ENCODE assay signal across 9 cellular contexts in genomic region chr20:3686867-3687321, GRCh38. TPM values are rescaled to one million over a fixed set of nuclear protein-coding genes. Genes with fewer than 3 reads are reported as not detected.
DNase-seq lines count a peak whose midpoint lies in the region; ATAC-seq and TF ChIP-seq lines count a peak whose summit lies in the region.
"Had no signal": no experiment of that assay in that cellular context is flagged by ENCODE, and none has a peak within 500 bp of the region (broad histone marks: within the 10 kb centered on the region; RNA-seq: fewer than 3 reads in every experiment).

No MANE protein-coding gene starts in this region.

- no peaks in the 10 kb centered on the region for H3K9me3 Mint-ChIP-seq in MCF 10A (ENCODE audit: unreplicated experiment)

- TF ChIP-seq CTCF in MCF 10A (IDR thresholded peaks at IDR 0.05; ENCODE audit: unreplicated experiment): no peak

- CTCF ChIA-PET in MCF 10A (lab: Yijun Ruan, JAX): interaction anchor here (0.5 to 6.5 kb wide), 11 partner anchors 10 to 126 kb away, joined by 3 to 51 read pairs (median 4); no protein-coding TSS in a partner anchor

- no peaks in the 10 kb centered on the region for H3K27me3 Mint-ChIP-seq in MCF 10A (ENCODE audit: insufficient read depth, unreplicated experiment)

- ATAC-seq in GM18868 (IDR thresholded peaks at IDR 0.05; ENCODE audit: unreplicated experiment): no peak
- ATAC-seq in HG02970 (IDR thresholded peaks at IDR 0.05; ENCODE audit: low FRiP score, unreplicated experiment): no peak
- no peak for ATAC-seq in HG03108 (IDR thresholded peaks at IDR 0.05; ENCODE audit: unreplicated experiment)

- POLR2A ChIA-PET in MCF 10A (lab: Yijun Ruan, JAX): interaction anchor here (0.6 to 1.8 kb wide), 11 partner anchors 10 to 158 kb away, joined by 3 to 6 read pairs (median 3); no protein-coding TSS in a partner anchor

- H3K4me1 Mint-ChIP-seq in MCF 10A (ENCODE audit: insufficient read depth, unreplicated experiment): peaks cover 16% of the 10 kb centered on the region

- no peak overlapping the region for H3K4me3 Mint-ChIP-seq in MCF 10A (ENCODE audit: unreplicated experiment)

- H3K36me3 Mint-ChIP-seq in MCF 10A (ENCODE audit: insufficient read depth, unreplicated experiment): no peaks in the 10 kb centered on the region

- intact Hi-C loops in MCF 10A (cut with micrococcal nuclease): no loop called here

- DNase-seq in HT1080 (ENCODE audit: low read depth) (peak; percentile 51), MCF 10A (ENCODE audit: unreplicated experiment) (peak; percentile 94), kidney glomerular epithelial cell (lab: John Stamatoyannopoulos, UW) (peak; percentile 76), superior temporal gyrus (ENCODE audit: extremely low spot score) (peak; percentile 70), SHP77 (lab: John Stamatoyannopoulos, UW) (no peak)
- DNase-seq: NCI-H2081 had no signal

- no TSS peak for BruUV-seq in MCF 10A (replicated peaks; lab: Mats Ljungman, UMichigan)

- H3K27ac Mint-ChIP-seq in MCF 10A (ENCODE audit: low read depth, unreplicated experiment): no peak overlapping the region

RNA-seq across cellular contexts. Expression of gene ADAM33, which starts 5.1 kb away (rescaled TPM):
- not detected in 2 replicates for total RNA-seq in HT1080 (2014; rRNA removed; shearing (Covaris generic))
- polyA plus RNA-seq in HT1080 (2015; cell fraction: cytosol; rRNA removed): not detected in 2 replicates
- polyA plus RNA-seq in HT1080 (2015; cell fraction: nucleus; rRNA removed): 0.08 and 0.15 TPM in 2 replicates
- total RNA-seq in MCF 10A (2022): not detected in 2 replicates

RNA-seq across cellular contexts. Expression of gene GFRA4, which starts 23.7 kb away (rescaled TPM):
- not detected in 2 replicates for total RNA-seq in HT1080 (2014; rRNA removed; shearing (Covaris generic))
- polyA plus RNA-seq in HT1080 (2015; cell fraction: cytosol; rRNA removed): not detected in 2 replicates
- polyA plus RNA-seq in HT1080 (2015; cell fraction: nucleus; rRNA removed): not detected in 2 replicates
- not detected in 2 replicates for total RNA-seq in MCF 10A (2022)

RNA-seq across cellular contexts. Expression of gene SIGLEC1, which starts 25.5 kb away (rescaled TPM):
- not detected in 2 replicates for total RNA-seq in HT1080 (2014; rRNA removed; shearing (Covaris generic))
- not detected in 2 replicates for polyA plus RNA-seq in HT1080 (2015; cell fraction: cytosol; rRNA removed)
- polyA plus RNA-seq in HT1080 (2015; cell fraction: nucleus; rRNA removed): not detected in 2 replicates
- not detected in 2 replicates for total RNA-seq in MCF 10A (2022)

RNA-seq across cellular contexts. Expression of gene HSPA12B, which starts 45.6 kb away (rescaled TPM):
- total RNA-seq in HT1080 (2014; rRNA removed; shearing (Covaris generic)): not detected in 2 replicates
- not detected in 2 replicates for polyA plus RNA-seq in HT1080 (2015; cell fraction: cytosol; rRNA removed)
- not detected in 2 replicates for polyA plus RNA-seq in HT1080 (2015; cell fraction: nucleus; rRNA removed)
- total RNA-seq in MCF 10A (2022): not detected in 2 replicates

Comparison
In these comparisons a context has a peak if more than half of its experiments do, and no peak if none do; other contexts are left out.
1. DNase-seq: peak in HT1080 (single experiment), MCF 10A (single experiment), kidney glomerular epithelial cell (single experiment) and superior temporal gyrus (single experiment); none in SHP77 (0 of 2).